ENCODE assay signal across 14 cellular contexts in the genomic region with DNA sequence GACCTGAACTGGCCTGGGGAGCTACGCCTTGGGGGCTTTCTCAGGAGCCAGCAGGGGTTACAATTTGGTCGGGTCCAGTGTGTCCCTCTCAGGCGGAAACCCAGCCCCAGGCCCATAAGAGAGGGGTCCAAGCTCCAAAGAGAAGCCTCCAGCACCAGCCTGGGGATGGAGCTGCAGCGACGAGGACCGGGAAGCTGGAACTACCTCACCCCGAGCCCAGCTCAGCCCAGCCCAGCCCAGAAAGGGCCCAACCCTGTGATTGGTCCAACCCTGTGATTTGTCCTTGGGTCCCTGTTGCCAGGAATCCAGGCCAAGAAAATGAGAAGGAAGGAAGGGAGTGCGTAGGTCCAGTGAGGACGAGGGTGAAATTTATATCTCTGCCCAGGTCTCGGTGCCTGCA. TPM values are rescaled to one million over a fixed set of nuclear protein-coding genes. Genes with fewer than 3 reads are reported as not detected.
A peak's percentile ranks its signal among the peaks of the same experiment; 100 is the strongest.
DNase-seq lines count a peak whose midpoint lies in the region; ATAC-seq, FAIRE-seq and TF ChIP-seq lines count a peak whose summit lies in the region.
"Had no signal": no experiment of that assay in that cellular context is flagged by ENCODE, and none has a peak within 500 bp of the region (broad histone marks: within the 10 kb centered on the region; RNA-seq: fewer than 3 reads in every experiment).

No MANE protein-coding gene starts in this region.

- H3K4me1 Mint-ChIP-seq in glutamatergic neuron (ENCODE audit: low read depth, unreplicated experiment) = no peaks in the 10 kb centered on the region

- WGBS in right lobe of liver (ENCODE audit: insufficient coverage, low coverage, low lambda C conversion rate, missing lambda C conversion rate) = no CpG with 5 or more reads among the region's 10 CpGs
- WGBS in HepG2 (ENCODE audit: low lambda C conversion rate) = 11% methylated on average over 6 of the region's 10 CpGs

- H3K4me2 ChIP-seq in HepG2 (ENCODE audit: low read depth, low read length) = no peak overlapping the region

- ATAC-seq in right lobe of liver (peak; percentile 51 to 72 (median 68)), HepG2 (no peak), mucosa of descending colon (peak; percentile 71), HG02852 (IDR thresholded peaks at IDR 0.05; ENCODE audit: unreplicated experiment) (no peak), HG03432 (IDR thresholded peaks at IDR 0.05; ENCODE audit: unreplicated experiment) (no peak), GM21576 (IDR thresholded peaks at IDR 0.05; ENCODE audit: unreplicated experiment) (no peak)

- TF ChIP-seq CTCF in right lobe of liver (IDR thresholded peaks at IDR 0.05) (no peak), HepG2 (CRISPR knock-in tag; IDR thresholded peaks at IDR 0.05) (no peak), glutamatergic neuron (IDR thresholded peaks at IDR 0.05; ENCODE audit: partially characterized antibody, unreplicated experiment) (no peak), mucosa of descending colon (IDR thresholded peaks at IDR 0.05) (no peak)

- no peak overlapping the region for H2AFZ ChIP-seq in HepG2 (ENCODE audit: low read length)

- H3K27ac Mint-ChIP-seq in glutamatergic neuron (ENCODE audit: unreplicated experiment) = peak overlapping the region; percentile 17

- H3K27ac ChIP-seq in right lobe of liver (no peak overlapping the region), HepG2 (ENCODE audit: extremely low read length, insufficient read depth, low read length) (no peak overlapping the region)
- H3K27ac ChIP-seq: ovary, tibial nerve had no signal

- CTCF ChIA-PET in HepG2 (lab: Yijun Ruan, JAX; ENCODE audit: low intra/inter-chr PET ratio, low total read pairs) = no interaction called here

- TF ChIP-seq RAD21 in HepG2 (CRISPR knock-in tag; IDR thresholded peaks at IDR 0.05) = no peak

- H3K4me3 ChIP-seq in right lobe of liver (no peak overlapping the region), HepG2 (replicated peaks in 1 of 3; ENCODE audit: insufficient read depth in 1 of 3, low read depth in 2 of 3, low read length in 3 of 3) (no peak overlapping the region), mucosa of descending colon (no peak overlapping the region)
- H3K4me3 ChIP-seq: ovary had no signal

- POLR2A ChIA-PET in HepG2 (lab: Yijun Ruan, JAX) = interaction anchor here (0.5 kb wide), 1 partner anchor 8 kb away, joined by 3 read pairs; no protein-coding TSS in a partner anchor

- peaks cover 8% of the 10 kb centered on the region for H3K27me3 Mint-ChIP-seq in glutamatergic neuron (ENCODE audit: unreplicated experiment)

- intact Hi-C loops in right lobe of liver (cut with DNase I) (no loop called here), HepG2 (cut with micrococcal nuclease; ENCODE audit: unreplicated experiment) (no loop called here), mucosa of descending colon (cut with DNase I, micrococcal nuclease) (no loop called here)

- H3K79me2 ChIP-seq in HepG2 (ENCODE audit: insufficient read depth, low read length) = no peaks in the 10 kb centered on the region

- BruUV-seq in HepG2 (replicated peaks; lab: Mats Ljungman, UMichigan) = no TSS peak

- no peaks in the 10 kb centered on the region for H3K4me1 ChIP-seq in right lobe of liver
- no peaks in the 10 kb centered on the region for H3K4me1 ChIP-seq in HepG2 (ENCODE audit: insufficient read depth, low read length)
- H3K4me1 ChIP-seq in mucosa of descending colon (ENCODE audit: low read depth) = peaks cover 3% of the 10 kb centered on the region

- peak overlapping the region; percentile 64 for H3K4me3 Mint-ChIP-seq in glutamatergic neuron (ENCODE audit: unreplicated experiment)

- no peak for TF ChIP-seq EP300 in HepG2 (IDR thresholded peaks at IDR 0.05; ENCODE audit: low read depth in 2 of 2, low read length in 2 of 2)
- no peak for TF ChIP-seq EP300 in HepG2 (CRISPR knock-in tag; IDR thresholded peaks at IDR 0.05; ENCODE audit: borderline replicate concordance)

- no peak for DNase-seq in right lobe of liver
- DNase-seq in HepG2 (ENCODE audit: low spot score) = no peak
- DNase-seq in glutamatergic neuron = no peak
- DNase-seq in mucosa of descending colon = peak in 1 of 3 donors; percentile 21
- no peak for DNase-seq in activated CD4-positive, alpha-beta T cell treated with anti-CD3 and anti-CD28 coated beads, Interleukin-2, amount 50 U/mL, for 1 hour
- DNase-seq: amygdala; effector memory CD4-positive, alpha-beta T cell; NCI-H1105 had no signal

- no peak overlapping the region for H3K9ac ChIP-seq in HepG2 (ENCODE audit: insufficient read depth, low read depth, low read length)

- no peak for FAIRE-seq in HepG2 (lab: Jason Lieb, UNC)
- FAIRE-seq: HTR-8/SVneo had no signal

- no peaks in the 10 kb centered on the region; the same call in 1 of the 2 replicates for H4K20me1 ChIP-seq in HepG2 (ENCODE audit: insufficient read depth, low read length)

- peaks cover 1% of the 10 kb centered on the region for H3K36me3 Mint-ChIP-seq in glutamatergic neuron (ENCODE audit: unreplicated experiment)

- TF ChIP-seq POLR2A in right lobe of liver (IDR thresholded peaks at IDR 0.05) (no peak), HepG2 (IDR thresholded peaks at IDR 0.05; ENCODE audit: insufficient read depth in 1 of 2, low read depth in 2 of 2, low read length in 2 of 2) (no peak)

- no peaks in the 10 kb centered on the region for H3K9me3 ChIP-seq in right lobe of liver
- no peaks in the 10 kb centered on the region for H3K9me3 ChIP-seq in HepG2 (ENCODE audit: low read length)
- H3K9me3 ChIP-seq in mucosa of descending colon = no peaks in the 10 kb centered on the region
- H3K9me3 ChIP-seq: ovary had no signal

- H3K36me3 ChIP-seq in right lobe of liver (no peaks in the 10 kb centered on the region), HepG2 (replicated peaks in 1 of 2; ENCODE audit: control insufficient read depth in 1 of 2, insufficient read depth in 2 of 2, low read length in 2 of 2) (no peaks in the 10 kb centered on the region), mucosa of descending colon (ENCODE audit: low read depth) (no peaks in the 10 kb centered on the region)
- H3K36me3 ChIP-seq: ovary, tibial nerve had no signal

- H3K27me3 ChIP-seq in right lobe of liver (no peaks in the 10 kb centered on the region), HepG2 (ENCODE audit: control insufficient read depth in 1 of 2, insufficient read depth in 2 of 2, low read length in 2 of 2) (peaks cover 2 to 17% of the 10 kb centered on the region in 2 experiments)
- H3K27me3 ChIP-seq: ovary had no signal

- in situ Hi-C loops in HepG2 (cut with HindIII; ENCODE audit: extremely low pct_ligation_motif_present, low pct_unique_long_range_greater_than_20kb) = no loop called here

- peaks cover 6% of the 10 kb centered on the region for H3K9me3 Mint-ChIP-seq in glutamatergic neuron (ENCODE audit: unreplicated experiment)

RNA-seq across cellular contexts. Expression of a gene that starts 24.1 kb away (rescaled TPM):
- 10 to 100 TPM; 12.8 to 64.8 (median 20.8) TPM for total RNA-seq in right lobe of liver
- total RNA-seq in HepG2 (2016; rRNA removed; fragmentation: Illumina TruSeq; extraction: Trizol) = not detected in 2 replicates
- total RNA-seq in HepG2 (2016; cell fraction: cytosol; rRNA removed; fragmentation: Illumina TruSeq; extraction: Trizol; ENCODE audit: low read depth) = not detected in 2 replicates
- not detected in 2 replicates for total RNA-seq in HepG2 (2016; cell fraction: insoluble cytoplasmic fraction; rRNA removed; fragmentation: Illumina TruSeq; extraction: Trizol)
- not detected in 2 replicates for total RNA-seq in HepG2 (2016; cell fraction: membrane; rRNA removed; fragmentation: Illumina TruSeq; extraction: Trizol)
- not detected in 2 replicates for total RNA-seq in HepG2 (2016; cell fraction: nucleus; rRNA removed; fragmentation: Illumina TruSeq; extraction: Trizol)
- polyA plus RNA-seq in HepG2 (2011; rRNA removed) = 0.07 TPM in 1 of 2 replicates, not detected in the other
- polyA plus RNA-seq in HepG2 (2011; cell fraction: cytosol; rRNA removed) = not detected in 2 replicates
- polyA plus RNA-seq in HepG2 (2011; cell fraction: nucleus; rRNA removed) = not detected in 2 replicates
- polyA plus RNA-seq in HepG2 (2012) = not detected in 2 replicates
- polyA plus RNA-seq in HepG2 (2016; cell fraction: cytosol; fragmentation: Illumina TruSeq; extraction: Trizol; ENCODE audit: low read depth) = not detected in 2 replicates
- not detected in 2 replicates for polyA plus RNA-seq in HepG2 (2016; cell fraction: insoluble cytoplasmic fraction; fragmentation: Illumina TruSeq; extraction: Trizol; ENCODE audit: low read depth)
- not detected in 2 replicates for polyA plus RNA-seq in HepG2 (2016; cell fraction: membrane; fragmentation: Illumina TruSeq; extraction: Trizol; ENCODE audit: low read depth)
- not detected in 2 replicates for polyA plus RNA-seq in HepG2 (2016; cell fraction: nucleus; fragmentation: Illumina TruSeq; extraction: Trizol; ENCODE audit: insufficient read depth, low read depth)
- polyA minus RNA-seq in HepG2 (2011; rRNA and poly(A)+ RNA removed; ENCODE audit: low replicate concordance) = not detected in 2 replicates
- polyA minus RNA-seq in HepG2 (2011; cell fraction: cytosol; rRNA and poly(A)+ RNA removed) = not detected in 2 replicates
- polyA minus RNA-seq in HepG2 (2011; cell fraction: nucleus; rRNA and poly(A)+ RNA removed) = not detected in 2 replicates
- not detected for total RNA-seq in glutamatergic neuron (ENCODE audit: unreplicated experiment)
- total RNA-seq in mucosa of descending colon = not detected

RNA-seq across cellular contexts. Expression of a gene that starts 39.8 kb away (rescaled TPM):
- total RNA-seq in right lobe of liver (1 to 10 TPM in 4 of 6 experiments, under 1 TPM in 2; 0.42 to 6.7 (median 2.8) TPM), HepG2 (2016; rRNA removed; fragmentation: Illumina TruSeq; extraction: Trizol) (not detected in 2 replicates), glutamatergic neuron (ENCODE audit: unreplicated experiment) (not detected), mucosa of descending colon (10 to 100 TPM in 2 of 3 donors, 1 to 10 TPM in 1; 4.1 to 17.7 (median 17.2) TPM)
- not detected in 2 replicates for total RNA-seq in HepG2 (2016; cell fraction: cytosol; rRNA removed; fragmentation: Illumina TruSeq; extraction: Trizol; ENCODE audit: low read depth)
- total RNA-seq in HepG2 (2016; cell fraction: insoluble cytoplasmic fraction; rRNA removed; fragmentation: Illumina TruSeq; extraction: Trizol) = not detected in 2 replicates
- total RNA-seq in HepG2 (2016; cell fraction: membrane; rRNA removed; fragmentation: Illumina TruSeq; extraction: Trizol) = not detected in 2 replicates
- total RNA-seq in HepG2 (2016; cell fraction: nucleus; rRNA removed; fragmentation: Illumina TruSeq; extraction: Trizol) = not detected in 2 replicates
- not detected in 2 replicates for polyA plus RNA-seq in HepG2 (2011; rRNA removed)
- not detected in 2 replicates for polyA plus RNA-seq in HepG2 (2011; cell fraction: cytosol; rRNA removed)
- not detected in 2 replicates for polyA plus RNA-seq in HepG2 (2011; cell fraction: nucleus; rRNA removed)
- polyA plus RNA-seq in HepG2 (2012) = not detected in 2 replicates
- polyA plus RNA-seq in HepG2 (2016; cell fraction: cytosol; fragmentation: Illumina TruSeq; extraction: Trizol; ENCODE audit: low read depth) = not detected in 2 replicates
- not detected in 2 replicates for polyA plus RNA-seq in HepG2 (2016; cell fraction: insoluble cytoplasmic fraction; fragmentation: Illumina TruSeq; extraction: Trizol; ENCODE audit: low read depth)
- not detected in 2 replicates for polyA plus RNA-seq in HepG2 (2016; cell fraction: membrane; fragmentation: Illumina TruSeq; extraction: Trizol; ENCODE audit: low read depth)
- polyA plus RNA-seq in HepG2 (2016; cell fraction: nucleus; fragmentation: Illumina TruSeq; extraction: Trizol; ENCODE audit: insufficient read depth, low read depth) = not detected in 2 replicates
- not detected in 2 replicates for polyA minus RNA-seq in HepG2 (2011; rRNA and poly(A)+ RNA removed; ENCODE audit: low replicate concordance)
- not detected in 2 replicates for polyA minus RNA-seq in HepG2 (2011; cell fraction: cytosol; rRNA and poly(A)+ RNA removed)
- not detected in 2 replicates for polyA minus RNA-seq in HepG2 (2011; cell fraction: nucleus; rRNA and poly(A)+ RNA removed)

RNA-seq across cellular contexts. Expression of a gene that starts 42.9 kb away (rescaled TPM):
- total RNA-seq in right lobe of liver (1 to 10 TPM; 3.7 to 6.3 (median 4.9) TPM), HepG2 (2016; rRNA removed; fragmentation: Illumina TruSeq; extraction: Trizol) (1.3 and 1.7 TPM in 2 replicates), glutamatergic neuron (ENCODE audit: unreplicated experiment) (36.4 TPM), mucosa of descending colon (10 to 100 TPM in 2 of 3 donors, 1 to 10 TPM in 1; 8.3 to 17.6 (median 11.4) TPM)
- 0.61 and 0.62 TPM in 2 replicates for total RNA-seq in HepG2 (2016; cell fraction: cytosol; rRNA removed; fragmentation: Illumina TruSeq; extraction: Trizol; ENCODE audit: low read depth)
- total RNA-seq in HepG2 (2016; cell fraction: insoluble cytoplasmic fraction; rRNA removed; fragmentation: Illumina TruSeq; extraction: Trizol) = 1.1 and 1.6 TPM in 2 replicates
- 1.6 and 1.7 TPM in 2 replicates for total RNA-seq in HepG2 (2016; cell fraction: membrane; rRNA removed; fragmentation: Illumina TruSeq; extraction: Trizol)
- total RNA-seq in HepG2 (2016; cell fraction: nucleus; rRNA removed; fragmentation: Illumina TruSeq; extraction: Trizol) = 1.2 and 1.7 TPM in 2 replicates
- 2.4 and 3.1 TPM in 2 replicates for polyA plus RNA-seq in HepG2 (2011; rRNA removed)
- polyA plus RNA-seq in HepG2 (2011; cell fraction: cytosol; rRNA removed) = 2.1 and 2.9 TPM in 2 replicates
- 8.0 and 8.2 TPM in 2 replicates for polyA plus RNA-seq in HepG2 (2011; cell fraction: nucleus; rRNA removed)
- polyA plus RNA-seq in HepG2 (2012) = 3.2 TPM in 2 replicates
- 0.58 and 0.84 TPM in 2 replicates for polyA plus RNA-seq in HepG2 (2016; cell fraction: cytosol; fragmentation: Illumina TruSeq; extraction: Trizol; ENCODE audit: low read depth)
- polyA plus RNA-seq in HepG2 (2016; cell fraction: insoluble cytoplasmic fraction; fragmentation: Illumina TruSeq; extraction: Trizol; ENCODE audit: low read depth) = 1.7 and 2.0 TPM in 2 replicates
- polyA plus RNA-seq in HepG2 (2016; cell fraction: membrane; fragmentation: Illumina TruSeq; extraction: Trizol; ENCODE audit: low read depth) = 1.4 and 1.6 TPM in 2 replicates
- 3.6 and 4.8 TPM in 2 replicates for polyA plus RNA-seq in HepG2 (2016; cell fraction: nucleus; fragmentation: Illumina TruSeq; extraction: Trizol; ENCODE audit: insufficient read depth, low read depth)
- 6.3 and 14.8 TPM in 2 replicates for polyA minus RNA-seq in HepG2 (2011; rRNA and poly(A)+ RNA removed; ENCODE audit: low replicate concordance)
- polyA minus RNA-seq in HepG2 (2011; cell fraction: cytosol; rRNA and poly(A)+ RNA removed) = 1.1 and 1.3 TPM in 2 replicates
- 1.9 and 2.9 TPM in 2 replicates for polyA minus RNA-seq in HepG2 (2011; cell fraction: nucleus; rRNA and poly(A)+ RNA removed)

RNA-seq across cellular contexts. Expression of a gene that starts 55.2 kb away (rescaled TPM):
- 10 to 100 TPM; 25.7 to 59.0 (median 38.2) TPM for total RNA-seq in right lobe of liver
- total RNA-seq in HepG2 (2016; rRNA removed; fragmentation: Illumina TruSeq; extraction: Trizol) = not detected in 2 replicates
- total RNA-seq in HepG2 (2016; cell fraction: cytosol; rRNA removed; fragmentation: Illumina TruSeq; extraction: Trizol; ENCODE audit: low read depth) = not detected in 2 replicates
- total RNA-seq in HepG2 (2016; cell fraction: insoluble cytoplasmic fraction; rRNA removed; fragmentation: Illumina TruSeq; extraction: Trizol) = not detected in 2 replicates
- total RNA-seq in HepG2 (2016; cell fraction: membrane; rRNA removed; fragmentation: Illumina TruSeq; extraction: Trizol) = not detected in 2 replicates
- total RNA-seq in HepG2 (2016; cell fraction: nucleus; rRNA removed; fragmentation: Illumina TruSeq; extraction: Trizol) = not detected in 2 replicates
- not detected in 2 replicates for polyA plus RNA-seq in HepG2 (2011; rRNA removed)
- not detected in 2 replicates for polyA plus RNA-seq in HepG2 (2011; cell fraction: cytosol; rRNA removed)
- polyA plus RNA-seq in HepG2 (2011; cell fraction: nucleus; rRNA removed) = not detected in 2 replicates
- not detected in 2 replicates for polyA plus RNA-seq in HepG2 (2012)
- polyA plus RNA-seq in HepG2 (2016; cell fraction: cytosol; fragmentation: Illumina TruSeq; extraction: Trizol; ENCODE audit: low read depth) = not detected in 2 replicates
- not detected in 2 replicates for polyA plus RNA-seq in HepG2 (2016; cell fraction: insoluble cytoplasmic fraction; fragmentation: Illumina TruSeq; extraction: Trizol; ENCODE audit: low read depth)
- polyA plus RNA-seq in HepG2 (2016; cell fraction: membrane; fragmentation: Illumina TruSeq; extraction: Trizol; ENCODE audit: low read depth) = not detected in 2 replicates
- not detected in 2 replicates for polyA plus RNA-seq in HepG2 (2016; cell fraction: nucleus; fragmentation: Illumina TruSeq; extraction: Trizol; ENCODE audit: insufficient read depth, low read depth)
- not detected in 2 replicates for polyA minus RNA-seq in HepG2 (2011; rRNA and poly(A)+ RNA removed; ENCODE audit: low replicate concordance)
- polyA minus RNA-seq in HepG2 (2011; cell fraction: cytosol; rRNA and poly(A)+ RNA removed) = not detected in 2 replicates
- not detected in 2 replicates for polyA minus RNA-seq in HepG2 (2011; cell fraction: nucleus; rRNA and poly(A)+ RNA removed)
- total RNA-seq in glutamatergic neuron (ENCODE audit: unreplicated experiment) = 14.8 TPM
- total RNA-seq in mucosa of descending colon = 1 to 10 TPM in 2 of 3 donors, not detected in 1; 1.3 to 2.5 TPM

Comparison
In these comparisons a context has a peak if more than half of its experiments do, and no peak if none do; other contexts are left out.
1. ATAC-seq: peak in right lobe of liver (4 of 4) and mucosa of descending colon (single experiment); none in HepG2 (single experiment), HG02852 (single experiment), HG03432 (single experiment) and GM21576 (single experiment).
2. RNA of a gene that starts 24.1 kb away (total RNA-seq): 12.8 to 64.8 TPM in right lobe of liver; not detected in HepG2, not detected in glutamatergic neuron (single experiment) and not detected in mucosa of descending colon; every median in the first group is over 10 times any median in the second.